ENCODE assay signal across 8 cellular contexts in the genomic region with DNA sequence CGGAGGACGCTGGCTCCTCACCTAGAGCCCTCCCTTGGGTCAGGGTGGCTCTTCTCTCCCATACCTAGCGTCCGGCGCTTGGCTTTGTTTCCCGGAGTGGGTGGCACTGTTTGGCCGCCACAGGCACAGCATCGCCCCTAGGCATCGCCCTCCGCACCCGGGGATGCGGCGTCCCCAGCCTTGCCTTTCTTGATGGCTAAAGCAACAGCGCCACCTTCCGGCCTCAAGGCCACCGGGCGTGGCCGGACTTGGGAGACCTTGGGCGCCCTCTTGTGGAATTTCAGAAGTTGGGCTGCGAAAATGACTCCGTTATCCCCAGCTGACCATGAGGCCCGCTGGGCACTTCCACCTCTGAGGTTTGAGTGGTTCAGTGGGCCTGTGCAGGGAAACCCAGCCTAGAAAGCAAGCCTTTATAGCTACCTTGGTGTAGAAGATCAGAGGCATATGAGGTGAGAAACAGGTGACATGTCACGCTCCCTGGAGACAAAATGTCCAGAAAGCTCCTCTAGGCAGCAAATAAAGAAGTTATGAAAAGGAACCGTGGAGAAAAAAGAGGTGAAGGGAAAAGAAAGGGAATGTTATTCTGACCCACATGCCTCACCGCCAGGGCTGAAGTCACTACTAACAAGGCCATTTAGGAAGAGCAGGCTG. TPM values are rescaled to one million over a fixed set of nuclear protein-coding genes. Genes with fewer than 3 reads are reported as not detected.
DNase-seq lines count a peak whose midpoint lies in the region; ATAC-seq and TF ChIP-seq lines count a peak whose summit lies in the region.

No MANE protein-coding gene starts in this region.

- H3K36me3 ChIP-seq in BE2C = no peaks in the 10 kb centered on the region

- ATAC-seq in GM19324 (IDR thresholded peaks at IDR 0.05; ENCODE audit: low FRiP score, unreplicated experiment) (peak; percentile 61), HG03439 (IDR thresholded peaks at IDR 0.05; ENCODE audit: unreplicated experiment) (peak; percentile 78), left colon (peak; percentile 85)

- no peaks in the 10 kb centered on the region for H3K9me3 ChIP-seq in BE2C

- no peak overlapping the region for H3K4me3 ChIP-seq in BE2C (ENCODE audit: low read depth, low read length)

- intact Hi-C loops in left colon (cut with DNase I, micrococcal nuclease) = loop anchor here (2.0 to 10.0 kb wide), 2 partner anchors 427 kb away; no protein-coding TSS in a partner anchor

- TF ChIP-seq CTCF in BE2C (IDR thresholded peaks at IDR 0.05; ENCODE audit: low read depth, low read length) = peak; percentile 100

- DNase-seq in BE2C = peak; percentile 95
- peak; percentile 80 for DNase-seq in NCI-H460 (ENCODE audit: extremely low read depth, low read depth)
- DNase-seq in activated CD4-positive, alpha-beta T cell treated with anti-CD3 and anti-CD28 coated beads for 1 hour = peak; percentile 73
- peak; percentile 7 to 72 for DNase-seq in cerebellar nuclear complex (lab: John Stamatoyannopoulos, UW)
- DNase-seq in left colon = peak; percentile 81 to 95
- peak; percentile 74 for DNase-seq in stimulated activated CD4-positive, alpha-beta T cell treated with anti-CD3 and anti-CD28 coated beads, Interleukin-2, amount 100 ng/mL, for 4 hours (ENCODE audit: low read depth)

- H3K27me3 ChIP-seq in BE2C = no peaks in the 10 kb centered on the region

- peaks cover 3% of the 10 kb centered on the region for H3K4me1 ChIP-seq in BE2C

RNA-seq across cellular contexts. Expression of gene SNX19, which starts 54.3 kb away (rescaled TPM):
- 60.3 TPM for polyA plus RNA-seq in BE2C (2012; ENCODE audit: insufficient read depth, insufficient read length, low read depth)
- 28.7 and 32.1 TPM in 2 replicates for total RNA-seq in NCI-H460 (2014; rRNA removed; shearing (Covaris generic))
- polyA plus RNA-seq in NCI-H460 (2014; cell fraction: nucleus; rRNA removed) = 16.0 and 19.9 TPM in 2 replicates
- 10 to 100 TPM; 59.0 to 60.6 TPM for total RNA-seq in left colon

Comparison
In these comparisons a context has a peak if more than half of its experiments do, and no peak if none do; other contexts are left out.
1. DNase-seq: peak in every context shown above with its lines; median percentile 95 in BE2C; 88 in left colon; 80 in NCI-H460; 74 in stimulated activated CD4-positive, alpha-beta T cell treated with anti-CD3 and anti-CD28 coated beads, Interleukin-2, amount 100 ng/mL, for 4 hours; 73 in activated CD4-positive, alpha-beta T cell treated with anti-CD3 and anti-CD28 coated beads for 1 hour; 40 in cerebellar nuclear complex.